Comparison of ENCODE assay signal across 10 cellular contexts in genomic region chrX:119041175-119041574, GRCh38. TPM values are rescaled to one million over a fixed set of nuclear protein-coding genes. Genes with fewer than 3 reads are reported as not detected.
DNase-seq lines count a peak whose midpoint lies in the region; ATAC-seq and TF ChIP-seq lines count a peak whose summit lies in the region.
"Had no signal": no experiment of that assay in that cellular context is flagged by ENCODE, and none has a peak within 500 bp of the region (broad histone marks: within the 10 kb centered on the region; RNA-seq: fewer than 3 reads in every experiment).

No MANE protein-coding gene starts in this region.

- ATAC-seq in omental fat pad (ENCODE audit: low FRiP score) (peak; percentile 93), GM18519 (IDR thresholded peaks at IDR 0.05; ENCODE audit: low FRiP score, unreplicated experiment) (no peak)

- H3K27ac Mint-ChIP-seq in Caco-2 (ENCODE audit: unreplicated experiment): no peak overlapping the region

- DNase-seq in COLO829 (ENCODE audit: low spot score): peak; percentile 82
- peak; percentile 88 for DNase-seq in RKO (ENCODE audit: low spot score)
- peak; percentile 85 for DNase-seq in fibroblast of pulmonary artery (ENCODE audit: low read depth)
- DNase-seq in omental fat pad (ENCODE audit: low spot score): peak; percentile 56
- DNase-seq in NAMALWA (ENCODE audit: low spot score): no peak
- DNase-seq in Caco-2: no peak
- DNase-seq in NCI-H2171 (lab: John Stamatoyannopoulos, UW): no peak
- DNase-seq: NCI-H524 had no signal

- H3K9me3 Mint-ChIP-seq in Caco-2 (ENCODE audit: unreplicated experiment): no peaks in the 10 kb centered on the region

- no peaks in the 10 kb centered on the region for H3K27me3 Mint-ChIP-seq in Caco-2 (ENCODE audit: insufficient read depth, unreplicated experiment)

- H3K4me1 ChIP-seq in Caco-2: no peaks in the 10 kb centered on the region

- no peaks in the 10 kb centered on the region for H3K9me3 ChIP-seq in Caco-2

- CTCF ChIA-PET in Caco-2 (lab: Charles Lee): no interaction called here

- no peaks in the 10 kb centered on the region for H3K27me3 ChIP-seq in Caco-2 (replicated peaks; ENCODE audit: control insufficient read depth, insufficient read depth, low read length)

- H3K4me3 ChIP-seq in fibroblast of pulmonary artery (replicated peaks; ENCODE audit: low read depth, low read length) (no peak overlapping the region), Caco-2 (ENCODE audit: low read depth, low read length) (no peak overlapping the region)

- BruUV-seq in Caco-2 (replicated peaks; lab: Mats Ljungman, UMichigan): no TSS peak

- H3K36me3 ChIP-seq in Caco-2 (ENCODE audit: control insufficient read depth, insufficient read depth, low read length): no peaks in the 10 kb centered on the region

- POLR2A ChIA-PET in Caco-2 (lab: Charles Lee): no interaction called here

- TF ChIP-seq CTCF in fibroblast of pulmonary artery (IDR thresholded peaks at IDR 0.05; ENCODE audit: low read length, missing control alignments) (no peak), omental fat pad (IDR thresholded peaks at IDR 0.05) (no peak), Caco-2 (IDR thresholded peaks at IDR 0.05; ENCODE audit: insufficient read depth in 1 of 2, low read depth in 1 of 2, low read length in 1 of 2, severe bottlenecking in 1 of 2, unreplicated experiment in 1 of 2) (no peak)

- H3K36me3 Mint-ChIP-seq in Caco-2 (ENCODE audit: insufficient read depth, unreplicated experiment): no peaks in the 10 kb centered on the region

- intact Hi-C loops in Caco-2 (cut with micrococcal nuclease; ENCODE audit: unreplicated experiment): loop anchor here (5.0 kb wide), 1 partner anchor 34 kb away; no protein-coding TSS in a partner anchor

- no peaks in the 10 kb centered on the region for H3K4me1 Mint-ChIP-seq in Caco-2 (ENCODE audit: low read depth, unreplicated experiment)

- H3K4me3 Mint-ChIP-seq in Caco-2 (ENCODE audit: unreplicated experiment): no peak overlapping the region

RNA-seq across cellular contexts. Expression of gene CT47C1, which starts 31.6 kb away (rescaled TPM):
- total RNA-seq in omental fat pad (not detected), Caco-2 (2022) (not detected in 2 replicates)
- total RNA-seq: frontal cortex had no signal

Comparison
In these comparisons a context has a peak if more than half of its experiments do, and no peak if none do; other contexts are left out.
1. DNase-seq: peak in COLO829 (single experiment), RKO (single experiment), fibroblast of pulmonary artery (single experiment) and omental fat pad (single experiment); none in NAMALWA (single experiment), Caco-2 (0 of 2) and NCI-H2171 (single experiment).